1 cellular context compared by ENCODE assay signal in genomic region chr5:157548513-157549282, GRCh38.
TF ChIP-seq lines count a peak whose summit lies in the region.

No MANE protein-coding gene starts in this region.

TF ChIP-seq in HCT116, 20 proteins besides CTCF, POLR2A, EP300 and RAD21 (continued from another document):
- TF ChIP-seq ZBTB33 (IDR thresholded peaks at IDR 0.05; ENCODE audit: extremely low read depth, insufficient replicate concordance, low read length) (no peak), SP1 (IDR thresholded peaks at IDR 0.05; ENCODE audit: low read depth) (no peak), ELF1 (IDR thresholded peaks at IDR 0.05; ENCODE audit: borderline replicate concordance, low read depth) (no peak), JUND (IDR thresholded peaks at IDR 0.05) (no peak), FOSL1 (IDR thresholded peaks at IDR 0.05; ENCODE audit: low read depth) (no peak), ZFX (IDR thresholded peaks at IDR 0.05) (no peak)
